In genomic region chr12:93766802-93767523, GRCh38 we compare ENCODE assay signal across 8 cellular contexts.
DNase-seq lines count a peak whose midpoint lies in the region; ATAC-seq and TF ChIP-seq lines count a peak whose summit lies in the region.

No MANE protein-coding gene starts in this region.

- no TSS peak for BruUV-seq in Caco-2 (replicated peaks; lab: Mats Ljungman, UMichigan)

- TF ChIP-seq CTCF in cardiac muscle cell (IDR thresholded peaks at IDR 0.05; ENCODE audit: low read depth, low read length) = peak; percentile 73
- TF ChIP-seq CTCF in Caco-2 (IDR thresholded peaks at IDR 0.05; ENCODE audit: insufficient read depth in 1 of 2, low read depth in 1 of 2, low read length in 1 of 2, severe bottlenecking in 1 of 2, unreplicated experiment in 1 of 2) = no peak

- H3K36me3 ChIP-seq in cardiac muscle cell (no peaks in the 10 kb centered on the region), Caco-2 (ENCODE audit: control insufficient read depth, insufficient read depth, low read length) (no peaks in the 10 kb centered on the region)

- peaks cover 25% of the 10 kb centered on the region for H3K4me1 ChIP-seq in cardiac muscle cell (ENCODE audit: low read depth)
- peaks cover 8% of the 10 kb centered on the region for H3K4me1 ChIP-seq in Caco-2

- H3K9me3 Mint-ChIP-seq in activated CD4-positive, alpha-beta T cell treated with anti-CD3 and anti-CD28 coated beads for 36 hours (ENCODE audit: low read depth) = no peaks in the 10 kb centered on the region
- H3K9me3 Mint-ChIP-seq in activated naive CD4-positive, alpha-beta T cell treated with anti-CD3 and anti-CD28 coated beads for 36 hours = no peaks in the 10 kb centered on the region
- H3K9me3 Mint-ChIP-seq in Caco-2 (ENCODE audit: unreplicated experiment) = no peaks in the 10 kb centered on the region

- POLR2A ChIA-PET in activated CD4-positive, alpha-beta T cell treated with anti-CD3 and anti-CD28 coated beads for 36 hours (lab: Charles Lee) = no interaction called here
- POLR2A ChIA-PET in Caco-2 (lab: Charles Lee) = interaction anchor here (0.6 kb wide), 1 partner anchor 18 kb away, joined by 4 read pairs; no protein-coding TSS in a partner anchor

- H3K4me1 Mint-ChIP-seq in activated CD4-positive, alpha-beta T cell treated with anti-CD3 and anti-CD28 coated beads for 36 hours = peaks cover 22% of the 10 kb centered on the region
- peaks cover 17% of the 10 kb centered on the region for H3K4me1 Mint-ChIP-seq in activated naive CD4-positive, alpha-beta T cell treated with anti-CD3 and anti-CD28 coated beads for 36 hours (ENCODE audit: low read depth)
- peaks cover 18% of the 10 kb centered on the region for H3K4me1 Mint-ChIP-seq in Caco-2 (ENCODE audit: low read depth, unreplicated experiment)

- H3K4me3 ChIP-seq in cardiac muscle cell (no peak overlapping the region), Caco-2 (ENCODE audit: low read depth, low read length) (no peak overlapping the region)

- H3K27ac Mint-ChIP-seq in activated CD4-positive, alpha-beta T cell treated with anti-CD3 and anti-CD28 coated beads for 36 hours = no peak overlapping the region
- H3K27ac Mint-ChIP-seq in activated naive CD4-positive, alpha-beta T cell treated with anti-CD3 and anti-CD28 coated beads for 36 hours = no peak overlapping the region
- no peak overlapping the region for H3K27ac Mint-ChIP-seq in Caco-2 (ENCODE audit: unreplicated experiment)

- H3K9me3 ChIP-seq in cardiac muscle cell (ENCODE audit: low read depth) (no peaks in the 10 kb centered on the region), Caco-2 (no peaks in the 10 kb centered on the region)

- intact Hi-C loops in activated CD4-positive, alpha-beta T cell treated with anti-CD3 and anti-CD28 coated beads for 36 hours (cut with DNase I, micrococcal nuclease) = loop anchor here (1.0 to 10.0 kb wide), 5 partner anchors 198 to 782 kb away; no protein-coding TSS in a partner anchor
- intact Hi-C loops in activated naive CD4-positive, alpha-beta T cell treated with anti-CD3 and anti-CD28 coated beads for 36 hours (cut with micrococcal nuclease) = loop anchor here (1.0 to 5.0 kb wide), 8 partner anchors 35 to 779 kb away; no protein-coding TSS in a partner anchor
- intact Hi-C loops in sciatic nerve (cut with DNase I) = loop anchor here (10.0 kb wide), 1 partner anchor 328 kb away; no protein-coding TSS in a partner anchor
- intact Hi-C loops in Caco-2 (cut with micrococcal nuclease; ENCODE audit: unreplicated experiment) = loop anchor here (1.0 kb wide), 2 partner anchors 212 to 335 kb away; no protein-coding TSS in a partner anchor

- CTCF ChIA-PET in activated CD4-positive, alpha-beta T cell treated with anti-CD3 and anti-CD28 coated beads for 36 hours (lab: Charles Lee) = interaction anchor here (0.6 to 4.5 kb wide), 23 partner anchors 8 to 345 kb away, joined by 3 to 42 read pairs (median 4); partner anchors contain the start of gene SOCS2
- CTCF ChIA-PET in activated naive CD4-positive, alpha-beta T cell treated with anti-CD3 and anti-CD28 coated beads for 36 hours (lab: Charles Lee) = interaction anchor here (0.6 to 5.5 kb wide), 29 partner anchors 8 to 779 kb away, joined by 3 to 141 read pairs (median 5); partner anchors contain the start of gene SOCS2
- CTCF ChIA-PET in Caco-2 (lab: Charles Lee) = interaction anchor here (0.7 to 2.0 kb wide), 8 partner anchors 19 to 336 kb away, joined by 3 to 6 read pairs (median 3); no protein-coding TSS in a partner anchor

- H3K27me3 ChIP-seq in cardiac muscle cell = no peaks in the 10 kb centered on the region
- H3K27me3 ChIP-seq in Caco-2 (replicated peaks; ENCODE audit: control insufficient read depth, insufficient read depth, low read length) = no peaks in the 10 kb centered on the region

- peak; percentile 54 for DNase-seq in activated CD4-positive, alpha-beta T cell treated with anti-CD3 and anti-CD28 coated beads for 36 hours
- DNase-seq in activated CD4-positive, alpha-beta T cell treated with anti-CD3 and anti-CD28 coated beads for 1 hour = no peak
- DNase-seq in NCI-H2227 treated with DMSO at 0.1 percent for 48 hours (lab: John Stamatoyannopoulos, UW) = peak; percentile 61
- peak; percentile 71 for DNase-seq in activated naive CD4-positive, alpha-beta T cell treated with anti-CD3 and anti-CD28 coated beads for 36 hours
- peak; percentile 21 to 89 for DNase-seq in cardiac muscle cell (ENCODE audit: low read depth in 1 of 2, low spot score in 1 of 2)
- DNase-seq in sciatic nerve (ENCODE audit: low spot score) = no peak
- no peak for DNase-seq in Caco-2

- peak; percentile 75 for ATAC-seq in activated CD4-positive, alpha-beta T cell treated with anti-CD3 and anti-CD28 coated beads for 36 hours
- ATAC-seq in sciatic nerve = peak; percentile 92
- ATAC-seq in HG03521 (IDR thresholded peaks at IDR 0.05; ENCODE audit: unreplicated experiment) = no peak

- H3K27me3 Mint-ChIP-seq in activated CD4-positive, alpha-beta T cell treated with anti-CD3 and anti-CD28 coated beads for 36 hours = no peaks in the 10 kb centered on the region
- no peaks in the 10 kb centered on the region for H3K27me3 Mint-ChIP-seq in activated naive CD4-positive, alpha-beta T cell treated with anti-CD3 and anti-CD28 coated beads for 36 hours (ENCODE audit: low read depth)
- no peaks in the 10 kb centered on the region for H3K27me3 Mint-ChIP-seq in Caco-2 (ENCODE audit: insufficient read depth, unreplicated experiment)

- H3K4me3 Mint-ChIP-seq in activated CD4-positive, alpha-beta T cell treated with anti-CD3 and anti-CD28 coated beads for 36 hours = no peak overlapping the region
- no peak overlapping the region for H3K4me3 Mint-ChIP-seq in activated naive CD4-positive, alpha-beta T cell treated with anti-CD3 and anti-CD28 coated beads for 36 hours
- H3K4me3 Mint-ChIP-seq in Caco-2 (ENCODE audit: unreplicated experiment) = no peak overlapping the region

- no peak overlapping the region for H3K27ac ChIP-seq in cardiac muscle cell

- H3K36me3 Mint-ChIP-seq in activated CD4-positive, alpha-beta T cell treated with anti-CD3 and anti-CD28 coated beads for 36 hours (ENCODE audit: low read depth) = peaks cover 5% of the 10 kb centered on the region
- H3K36me3 Mint-ChIP-seq in activated naive CD4-positive, alpha-beta T cell treated with anti-CD3 and anti-CD28 coated beads for 36 hours (ENCODE audit: low read depth) = no peaks in the 10 kb centered on the region
- peaks cover 7% of the 10 kb centered on the region for H3K36me3 Mint-ChIP-seq in Caco-2 (ENCODE audit: insufficient read depth, unreplicated experiment)

Comparison
In these comparisons a context has a peak if more than half of its experiments do, and no peak if none do; other contexts are left out.
1. DNase-seq: peak in activated CD4-positive, alpha-beta T cell treated with anti-CD3 and anti-CD28 coated beads for 36 hours (single experiment), NCI-H2227 treated with DMSO at 0.1 percent for 48 hours (single experiment), activated naive CD4-positive, alpha-beta T cell treated with anti-CD3 and anti-CD28 coated beads for 36 hours (single experiment) and cardiac muscle cell (2 of 2); none in activated CD4-positive, alpha-beta T cell treated with anti-CD3 and anti-CD28 coated beads for 1 hour (single experiment), sciatic nerve (single experiment) and Caco-2 (0 of 2).